8 cellular contexts compared by ENCODE assay signal in the genomic region with DNA sequence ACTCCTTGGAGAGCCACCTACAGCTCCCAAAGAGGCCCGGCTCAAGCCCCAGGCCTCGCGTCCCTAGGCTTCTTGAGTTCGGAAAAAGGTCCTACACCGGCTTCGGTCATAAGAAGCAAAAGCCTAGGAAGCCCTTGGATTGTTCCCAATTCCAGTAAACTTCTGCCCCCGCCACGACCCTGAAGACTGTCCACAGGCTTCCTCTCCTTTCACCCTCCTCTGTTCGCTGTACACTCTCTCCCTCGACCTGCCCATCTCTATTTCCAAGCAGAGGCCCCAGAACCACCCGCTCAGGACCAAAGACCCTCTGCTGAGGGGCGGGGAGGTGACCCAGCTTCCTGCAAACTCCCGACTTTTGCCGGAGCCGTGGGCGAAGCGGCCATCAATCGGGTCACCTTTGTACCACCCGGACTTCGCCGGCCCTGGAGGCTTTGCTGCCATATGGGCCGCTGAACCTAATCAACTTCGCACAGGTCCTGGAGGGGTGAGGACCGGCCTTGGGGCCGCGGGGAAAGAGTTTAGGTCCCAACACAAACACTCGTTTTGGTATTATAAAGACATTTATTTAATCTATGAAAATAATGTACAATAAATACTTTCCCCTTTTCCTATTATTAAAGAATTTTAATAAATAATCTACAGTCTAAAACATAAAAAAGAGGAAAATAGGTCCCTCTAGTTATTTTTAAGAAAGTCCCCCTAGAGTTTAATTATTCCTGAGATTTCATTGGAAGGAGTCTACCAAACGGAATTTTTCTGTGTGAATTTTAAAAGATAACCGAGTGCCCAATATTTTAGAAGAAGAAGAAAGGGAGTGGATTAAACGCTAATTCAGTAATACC. TPM values are rescaled to one million over a fixed set of nuclear protein-coding genes. Genes with fewer than 3 reads are reported as not detected.
DNase-seq lines count a peak whose midpoint lies in the region; ATAC-seq and TF ChIP-seq lines count a peak whose summit lies in the region.

No MANE protein-coding gene starts in this region.

- H3K9me3 ChIP-seq in CD8-positive, alpha-beta T cell (ENCODE audit: low read length) = no peaks in the 10 kb centered on the region
- H3K9me3 ChIP-seq in Panc1 (ENCODE audit: control insufficient read depth, insufficient read depth, low read depth, low read length) = no peaks in the 10 kb centered on the region
- H3K9me3 ChIP-seq in colonic mucosa = no peaks in the 10 kb centered on the region
- no peaks in the 10 kb centered on the region for H3K9me3 ChIP-seq in mononuclear cell (ENCODE audit: low read depth, low read length)

- H3K27me3 ChIP-seq in CD8-positive, alpha-beta T cell (ENCODE audit: insufficient read depth, low read length) = no peaks in the 10 kb centered on the region
- H3K27me3 ChIP-seq in Panc1 (ENCODE audit: control insufficient read depth, insufficient read depth, low read length) (no peaks in the 10 kb centered on the region), colonic mucosa (no peaks in the 10 kb centered on the region), mononuclear cell (ENCODE audit: insufficient read depth, low read length) (peaks cover 63% of the 10 kb centered on the region)

- H3K4me3 Mint-ChIP-seq in CD8-positive, alpha-beta T cell = peak overlapping the region; percentile 89

- no peaks in the 10 kb centered on the region for H3K9me3 Mint-ChIP-seq in CD8-positive, alpha-beta T cell

- in situ Hi-C loops in Panc1 (cut with HindIII; ENCODE audit: low pct_unique_long_range_greater_than_20kb, low sequenced_read_pairs) = no loop called here

- peak overlapping the region; percentile 73 to 81 for H3K9ac ChIP-seq in colonic mucosa (ENCODE audit: low read depth in 2 of 2, low read length in 2 of 2)

- peaks cover 42% of the 10 kb centered on the region for H3K4me1 Mint-ChIP-seq in CD8-positive, alpha-beta T cell (ENCODE audit: low read depth)

- POLR2A ChIA-PET in CD8-positive, alpha-beta T cell (lab: Charles Lee) = interaction anchor here (0.7 to 1.7 kb wide), 7 partner anchors 14 to 109 kb away, joined by 3 to 8 read pairs (median 4); no protein-coding TSS in a partner anchor
- POLR2A ChIA-PET in Panc1 (lab: Charles Lee) = interaction anchor here (1.1 kb wide), 1 partner anchor 26 kb away, joined by 4 read pairs; no protein-coding TSS in a partner anchor

- peak overlapping the region; percentile 91 for H3K27ac ChIP-seq in CD8-positive, alpha-beta T cell (ENCODE audit: low read depth, low read length)
- H3K27ac ChIP-seq in Panc1 (ENCODE audit: low read length) = peak overlapping the region; percentile 98
- H3K27ac ChIP-seq in colonic mucosa = peak overlapping the region; percentile 87

- no peaks in the 10 kb centered on the region for H3K27me3 Mint-ChIP-seq in CD8-positive, alpha-beta T cell (ENCODE audit: low read depth)

- no TSS peak for BruUV-seq in Panc1 (replicated peaks; lab: Mats Ljungman, UMichigan)

- peak overlapping the region; percentile 99 for H3K27ac Mint-ChIP-seq in CD8-positive, alpha-beta T cell

- H3K4me3 ChIP-seq in CD8-positive, alpha-beta T cell (ENCODE audit: low read depth, low read length) = peak overlapping the region; percentile 81
- H3K4me3 ChIP-seq in Panc1 (ENCODE audit: low read depth in 2 of 2, low read length in 2 of 2) = peak overlapping the region; percentile 69 to 81
- H3K4me3 ChIP-seq in colonic mucosa = peak overlapping the region; percentile 62
- peak overlapping the region; percentile 49 for H3K4me3 ChIP-seq in mononuclear cell (ENCODE audit: low read length)

- H3K36me3 ChIP-seq in CD8-positive, alpha-beta T cell (ENCODE audit: insufficient read depth, low read length) = no peaks in the 10 kb centered on the region
- H3K36me3 ChIP-seq in Panc1 (ENCODE audit: control insufficient read depth, insufficient read depth, low read length) = peaks cover 6% of the 10 kb centered on the region; the same call in 1 of the 2 replicates
- H3K36me3 ChIP-seq in colonic mucosa = no peaks in the 10 kb centered on the region

- peaks cover 31% of the 10 kb centered on the region for H3K4me1 ChIP-seq in CD8-positive, alpha-beta T cell (ENCODE audit: insufficient read depth, low read length)
- H3K4me1 ChIP-seq in Panc1 (ENCODE audit: control insufficient read depth, insufficient read depth, low read length) (peaks cover 44% of the 10 kb centered on the region), colonic mucosa (peaks cover 2% of the 10 kb centered on the region), mononuclear cell (ENCODE audit: insufficient read depth, low read length) (peaks cover 45% of the 10 kb centered on the region)

- H3K36me3 Mint-ChIP-seq in CD8-positive, alpha-beta T cell = peaks cover 26% of the 10 kb centered on the region

- DNase-seq in CD8-positive, alpha-beta T cell = peak in 2 of 7 experiments; percentile 30 to 66
- DNase-seq in Panc1 (ENCODE audit: low read depth, low spot score) (no peak), colonic mucosa (no peak), Ammon's horn (ENCODE audit: low spot score) (no peak), SKM-1 (lab: John Stamatoyannopoulos, UW; ENCODE audit: unreplicated experiment) (no peak)

- no peak for TF ChIP-seq CTCF in CD8-positive, alpha-beta T cell (IDR thresholded peaks at IDR 0.05)
- no peak for TF ChIP-seq CTCF in Panc1 (IDR thresholded peaks at IDR 0.05)
- TF ChIP-seq CTCF in colonic mucosa (IDR thresholded peaks at IDR 0.05) = no peak

- peak; percentile 10 for ATAC-seq in CD8-positive, alpha-beta T cell
- ATAC-seq in Panc1 = peak; percentile 5
- ATAC-seq in HG02852 (IDR thresholded peaks at IDR 0.05; ENCODE audit: unreplicated experiment) = no peak
- ATAC-seq in GM18867 (IDR thresholded peaks at IDR 0.05; ENCODE audit: unreplicated experiment) = no peak

- CTCF ChIA-PET in CD8-positive, alpha-beta T cell (lab: Charles Lee) = interaction anchor here (2.4 kb wide), 1 partner anchor 86 kb away, joined by 6 read pairs; no protein-coding TSS in a partner anchor
- CTCF ChIA-PET in Panc1 (lab: Charles Lee) = no interaction called here

- intact Hi-C loops in CD8-positive, alpha-beta T cell (cut with DNase I, micrococcal nuclease) = loop anchor here (1.0 to 5.0 kb wide), 5 partner anchors 36 to 115 kb away; partner anchors contain the start of gene HOXB4 (in 2 of the 2)
- intact Hi-C loops in Panc1 (cut with micrococcal nuclease; ENCODE audit: unreplicated experiment) = loop anchor here (5.0 kb wide), 1 partner anchor 50 kb away; no protein-coding TSS in a partner anchor
- intact Hi-C loops in colonic mucosa (cut with DNase I) = no loop called here

RNA-seq across cellular contexts. Expression of gene HOXB2, which starts 2.6 kb away (rescaled TPM):
- total RNA-seq in CD8-positive, alpha-beta T cell = 10 to 100 TPM; 13.7 to 15.0 TPM
- total RNA-seq in Panc1 (2021; ENCODE audit: unreplicated experiment) = 70.1 TPM
- 66.6 TPM for polyA plus RNA-seq in Panc1 (2012; ENCODE audit: insufficient read length)
- total RNA-seq in colonic mucosa = 1 to 10 TPM; 2.6 to 6.4 TPM
- total RNA-seq in mononuclear cell = 7.6 TPM

RNA-seq across cellular contexts. Expression of gene HOXB1, which starts 11.5 kb away (rescaled TPM):
- total RNA-seq in CD8-positive, alpha-beta T cell = not detected
- total RNA-seq in Panc1 (2021; ENCODE audit: unreplicated experiment) (not detected), colonic mucosa (not detected), mononuclear cell (not detected)
- polyA plus RNA-seq in Panc1 (2012; ENCODE audit: insufficient read length) = not detected

RNA-seq across cellular contexts. Expression of gene HOXB4, which starts 35.8 kb away (rescaled TPM):
- total RNA-seq in CD8-positive, alpha-beta T cell = under 1 TPM; 0.57 to 0.64 TPM
- total RNA-seq in Panc1 (2021; ENCODE audit: unreplicated experiment) = 27.9 TPM
- 19.4 TPM for polyA plus RNA-seq in Panc1 (2012; ENCODE audit: insufficient read length)
- total RNA-seq in colonic mucosa = 1 to 10 TPM; 2.5 to 4.7 TPM
- 0.31 TPM for total RNA-seq in mononuclear cell

RNA-seq across cellular contexts. Expression of gene HOXB3, which starts 47.7 kb away (rescaled TPM):
- total RNA-seq in CD8-positive, alpha-beta T cell = 1 to 10 TPM; 2.3 to 3.2 TPM
- total RNA-seq in Panc1 (2021; ENCODE audit: unreplicated experiment) (127 TPM), colonic mucosa (10 to 100 TPM; 17.4 to 31.8 TPM), mononuclear cell (0.94 TPM)
- polyA plus RNA-seq in Panc1 (2012; ENCODE audit: insufficient read length) = 113 TPM

RNA-seq across cellular contexts. Expression of gene HOXB5, which starts 51.2 kb away (rescaled TPM):
- total RNA-seq in CD8-positive, alpha-beta T cell = not detected
- total RNA-seq in Panc1 (2021; ENCODE audit: unreplicated experiment) (67.2 TPM), colonic mucosa (10 to 100 TPM; 11.0 to 22.7 TPM), mononuclear cell (not detected)
- polyA plus RNA-seq in Panc1 (2012; ENCODE audit: insufficient read length) = 64.4 TPM

Comparison
In these comparisons a context has a peak if more than half of its experiments do, and no peak if none do; other contexts are left out.
1. ATAC-seq: peak in CD8-positive, alpha-beta T cell (single experiment) and Panc1 (single experiment); none in HG02852 (single experiment) and GM18867 (single experiment).
2. Peak in every context shown above with its lines, with median percentiles within 50 percentile points of each other: H3K27ac ChIP-seq and H3K4me3 ChIP-seq.